Comparison of ENCODE assay signal across 13 cellular contexts in the genomic region with DNA sequence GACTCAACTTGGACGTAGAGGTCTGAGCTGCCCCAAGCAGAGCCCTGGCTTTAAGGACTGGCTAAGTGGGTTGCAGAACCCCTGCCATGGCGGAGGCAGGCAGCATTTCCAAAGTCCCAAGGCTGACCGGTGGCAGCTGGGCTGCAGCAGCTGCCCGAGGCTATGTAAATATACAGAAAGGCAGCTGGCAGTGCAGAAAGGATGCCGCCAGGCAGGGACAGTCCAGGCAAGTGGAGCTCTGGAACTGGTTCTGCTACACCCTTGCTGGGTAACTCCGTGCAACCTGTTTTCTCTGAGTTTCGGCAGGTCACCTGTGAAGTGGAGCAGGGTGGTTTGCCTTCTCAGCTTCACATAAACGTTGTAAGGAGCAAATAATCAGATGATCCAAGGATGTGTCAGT. TPM values are rescaled to one million over a fixed set of nuclear protein-coding genes. Genes with fewer than 3 reads are reported as not detected.
DNase-seq lines count a peak whose midpoint lies in the region; ATAC-seq and TF ChIP-seq lines count a peak whose summit lies in the region.
"Had no signal": no experiment of that assay in that cellular context is flagged by ENCODE, and none has a peak within 500 bp of the region (broad histone marks: within the 10 kb centered on the region; RNA-seq: fewer than 3 reads in every experiment).

No MANE protein-coding gene starts in this region.

- peaks cover 0 to 2% of the 10 kb centered on the region in 2 donors for H3K27me3 Mint-ChIP-seq in T-cell

- H3K27me3 ChIP-seq in body of pancreas (no peaks in the 10 kb centered on the region), upper lobe of right lung (no peaks in the 10 kb centered on the region)

- H3K4me3 Mint-ChIP-seq in T-cell = no peak overlapping the region
- H3K4me3 Mint-ChIP-seq: activated naive CD4-positive, alpha-beta T cell treated with anti-CD3 and anti-CD28 coated beads for 36 hours; T-helper 2 cell treated with Interferon-gamma antibody and Interleukin-4, amounts not matched to agents 5 μg/mL and 100 μg/mL, for 36 hours had no signal

- H3K9me3 ChIP-seq in body of pancreas (no peaks in the 10 kb centered on the region), mucosa of descending colon (no peaks in the 10 kb centered on the region), upper lobe of right lung (no peaks in the 10 kb centered on the region)

- no peaks in the 10 kb centered on the region for H3K9me3 Mint-ChIP-seq in T-cell
- H3K9me3 Mint-ChIP-seq: activated naive CD4-positive, alpha-beta T cell treated with anti-CD3 and anti-CD28 coated beads for 36 hours; T-helper 2 cell treated with Interferon-gamma antibody and Interleukin-4, amounts not matched to agents 5 μg/mL and 100 μg/mL, for 36 hours had no signal

- H3K4me1 Mint-ChIP-seq in T-cell = no peaks in the 10 kb centered on the region

- H3K27ac ChIP-seq in body of pancreas = peak overlapping the region; percentile 61 to 70 (median 64)
- peak overlapping the region; percentile 55 for H3K27ac ChIP-seq in upper lobe of right lung

- intact Hi-C loops in body of pancreas (cut with DNase I) = no loop called here
- intact Hi-C loops in mucosa of descending colon (cut with DNase I, micrococcal nuclease) = no loop called here
- intact Hi-C loops in upper lobe of right lung (cut with DNase I) = no loop called here

- WGBS in body of pancreas, 2 donors = 16 to 19% methylated on average over 8 of the region's 8 CpGs

- TF ChIP-seq CTCF in body of pancreas (IDR thresholded peaks at IDR 0.05) (peak in 2 of 7 experiments; percentile 6 to 17), mucosa of descending colon (IDR thresholded peaks at IDR 0.05) (no peak), upper lobe of right lung (IDR thresholded peaks at IDR 0.05) (no peak)

- peak; percentile 49 for DNase-seq in SIG-M5 treated with dmso at 0.1 percent for 504 hours (lab: John Stamatoyannopoulos, UW; ENCODE audit: unreplicated experiment)
- no peak for DNase-seq in SIG-M5 (lab: John Stamatoyannopoulos, UW)
- peak; percentile 73 to 91 (median 88) for DNase-seq in body of pancreas
- DNase-seq in mucosa of descending colon = peak in 1 of 3 donors; percentile 54
- peak; percentile 73 for DNase-seq in upper lobe of right lung
- DNase-seq in activated CD4-positive, CD25-positive, alpha-beta regulatory T cell (lab: John Stamatoyannopoulos, UW) = no peak
- no peak for DNase-seq in T-cell
- DNase-seq in activated CD8-positive, alpha-beta memory T cell treated with anti-CD3 and anti-CD28 coated beads for 24 hours = no peak
- DNase-seq: activated naive CD4-positive, alpha-beta T cell treated with anti-CD3 and anti-CD28 coated beads for 36 hours; NCI-H1694 treated with DMSO at 0.1 percent for 48 hours; stimulated activated CD4-positive, alpha-beta T cell treated with anti-CD3 and anti-CD28 coated beads, Interleukin-1b, Interleukin-23, amount 100 ng/mL, for 48 hours had no signal

- no peak overlapping the region for H3K27ac Mint-ChIP-seq in T-cell
- H3K27ac Mint-ChIP-seq: activated naive CD4-positive, alpha-beta T cell treated with anti-CD3 and anti-CD28 coated beads for 36 hours; T-helper 2 cell treated with Interferon-gamma antibody and Interleukin-4, amounts not matched to agents 5 μg/mL and 100 μg/mL, for 36 hours had no signal

- H3K4me1 ChIP-seq in body of pancreas (peaks cover 85% of the 10 kb centered on the region), mucosa of descending colon (ENCODE audit: low read depth) (peaks cover 9% of the 10 kb centered on the region), upper lobe of right lung (peaks cover 81% of the 10 kb centered on the region)

- TF ChIP-seq POLR2A in body of pancreas (IDR thresholded peaks at IDR 0.05) = peak in 1 of 3 donors; percentile 13

- H3K36me3 ChIP-seq in body of pancreas (replicated peaks in 1 of 2; ENCODE audit: insufficient read depth in 1 of 2, low read depth in 2 of 2) = no peaks in the 10 kb centered on the region
- no peaks in the 10 kb centered on the region for H3K36me3 ChIP-seq in mucosa of descending colon (ENCODE audit: low read depth)
- H3K36me3 ChIP-seq in upper lobe of right lung = no peaks in the 10 kb centered on the region

- H3K36me3 Mint-ChIP-seq in T-cell = no peaks in the 10 kb centered on the region

- H3K4me3 ChIP-seq in body of pancreas = no peak overlapping the region
- H3K4me3 ChIP-seq in mucosa of descending colon = no peak overlapping the region
- no peak overlapping the region for H3K4me3 ChIP-seq in upper lobe of right lung
- H3K4me3 ChIP-seq: lung had no signal

- ATAC-seq in body of pancreas = peak; percentile 82
- peak; percentile 63 for ATAC-seq in mucosa of descending colon
- peak; percentile 49 for ATAC-seq in upper lobe of right lung
- no peak for ATAC-seq in T-cell (replicated peaks in 1 of 4)

- POLR2A ChIA-PET in T-cell (lab: Charles Lee) = no interaction called here

- CTCF ChIA-PET in T-cell (lab: Charles Lee) = no interaction called here

RNA-seq across cellular contexts. Expression of a gene that starts 46.0 kb away (rescaled TPM):
- total RNA-seq in body of pancreas (10 to 100 TPM; 25.2 to 29.3 TPM), mucosa of descending colon (10 to 100 TPM; 20.3 to 23.9 (median 20.6) TPM), upper lobe of right lung (33.4 TPM), T-cell (1 to 10 TPM; 1.2 to 1.5 (median 1.3) TPM)

Comparison
In these comparisons a context has a peak if more than half of its experiments do, and no peak if none do; other contexts are left out.
1. DNase-seq: peak in SIG-M5 treated with dmso at 0.1 percent for 504 hours (single experiment), body of pancreas (4 of 4) and upper lobe of right lung (single experiment); none in SIG-M5 (single experiment), activated CD4-positive, CD25-positive, alpha-beta regulatory T cell (0 of 4), T-cell (0 of 34) and activated CD8-positive, alpha-beta memory T cell treated with anti-CD3 and anti-CD28 coated beads for 24 hours (single experiment).
2. ATAC-seq: peak in body of pancreas (single experiment), mucosa of descending colon (single experiment) and upper lobe of right lung (single experiment); none in T-cell (0 of 4).
3. RNA of a gene that starts 46.0 kb away (total RNA-seq): 33.4 TPM in upper lobe of right lung (single experiment), 25.2 to 29.3 TPM in body of pancreas and 20.3 to 23.9 TPM in mucosa of descending colon; 1.2 to 1.5 TPM in T-cell; every median in the first group is over 4 times any median in the second.